In the genomic region with DNA sequence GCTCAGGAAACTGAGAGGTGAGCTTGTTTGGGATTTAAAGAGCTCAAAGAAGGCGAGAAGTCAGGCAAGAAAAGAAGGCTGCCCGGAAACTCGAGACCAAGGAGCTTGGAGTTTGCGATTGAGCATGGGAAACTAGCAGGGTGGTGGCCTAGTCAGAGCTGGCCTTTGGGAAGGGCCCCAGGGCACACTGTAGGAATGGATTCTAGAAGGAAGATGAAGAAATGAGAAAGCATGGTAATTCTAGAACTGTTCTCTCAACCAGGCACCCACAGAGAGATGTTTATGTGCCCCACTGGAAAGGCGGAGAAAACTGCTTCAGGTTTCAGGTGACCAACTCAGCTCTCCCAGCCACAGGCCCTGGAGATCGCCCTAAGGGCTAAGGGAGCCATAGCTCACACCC, we compare ENCODE assay signal across 1 cellular context.
TF ChIP-seq lines count a peak whose summit lies in the region.

No MANE protein-coding gene starts in this region.

TF ChIP-seq in WTC11, 78 proteins besides CTCF, POLR2A, EP300 and RAD21 (continued from another document):
- TF ChIP-seq MLX (CRISPR knock-in tag; IDR thresholded peaks at IDR 0.05): no peak
- TF ChIP-seq PREB (CRISPR knock-in tag; IDR thresholded peaks at IDR 0.05; ENCODE audit: borderline replicate concordance): no peak
TF ChIP-seq in WTC11: peak in this region for 0.
